ENCODE assay signal across 16 cellular contexts in genomic region chr6:100948381-100949133, GRCh38.
DNase-seq lines count a peak whose midpoint lies in the region; ATAC-seq and TF ChIP-seq lines count a peak whose summit lies in the region.
"Had no signal": no experiment of that assay in that cellular context is flagged by ENCODE, and none has a peak within 500 bp of the region (broad histone marks: within the 10 kb centered on the region; RNA-seq: fewer than 3 reads in every experiment).

No MANE protein-coding gene starts in this region.

- DNase-seq in Caco-2: peak; percentile 72 to 76
- peak; percentile 20 for DNase-seq in KBM-7
- peak; percentile 98 for DNase-seq in amniotic epithelial cell (ENCODE audit: low read depth)
- no peak for DNase-seq in left colon
- no peak for DNase-seq in stimulated activated CD4-positive, alpha-beta T cell treated with anti-CD3 and anti-CD28 coated beads, Interleukin-1b, Interleukin-23, amount 100 ng/mL, for 48 hours
- no peak for DNase-seq in left ventricle myocardium superior
- no peak for DNase-seq in adrenal gland
- DNase-seq: activated CD8-positive, alpha-beta T cell treated with anti-CD3 and anti-CD28 coated beads for 36 hours; activated effector memory CD4-positive, alpha-beta T cell treated with Interleukin-2 at 50 U/mL for 16 hours; H9; NCI-H2029 treated with DMSO at 0.1 percent for 48 hours; NCI-H774; T-helper 9 cell had no signal

- intact Hi-C loops in Caco-2 (cut with micrococcal nuclease; ENCODE audit: unreplicated experiment) (loop anchor here (1.0 to 2.0 kb wide), 3 partner anchors 25 to 68 kb away; partner anchors contain the start of gene ASCC3), left colon (cut with DNase I, micrococcal nuclease) (no loop called here), left ventricle myocardium superior (cut with micrococcal nuclease) (no loop called here), adrenal gland (cut with DNase I) (no loop called here)

- no peaks in the 10 kb centered on the region for H3K36me3 Mint-ChIP-seq in Caco-2 (ENCODE audit: insufficient read depth, unreplicated experiment)

- peaks cover 8% of the 10 kb centered on the region for H3K9me3 Mint-ChIP-seq in Caco-2 (ENCODE audit: unreplicated experiment)

- H3K27ac Mint-ChIP-seq in Caco-2 (ENCODE audit: unreplicated experiment): peak overlapping the region; percentile 69
- H3K27ac Mint-ChIP-seq: activated CD8-positive, alpha-beta T cell treated with anti-CD3 and anti-CD28 coated beads for 36 hours; H9 had no signal

- H3K27me3 ChIP-seq in Caco-2 (replicated peaks; ENCODE audit: control insufficient read depth, insufficient read depth, low read length): no peaks in the 10 kb centered on the region
- no peaks in the 10 kb centered on the region for H3K27me3 ChIP-seq in adrenal gland

- WGBS in adrenal gland, 4 donors: 32 to 44% (median 35%) methylated on average over 3 of the region's 3 CpGs

- CTCF ChIA-PET in Caco-2 (lab: Charles Lee): no interaction called here

- H3K9me3 ChIP-seq in Caco-2 (peaks cover 10% of the 10 kb centered on the region), adrenal gland (replicated peaks in 1 of 3) (no peaks in the 10 kb centered on the region)

- no peak overlapping the region for H3K4me3 ChIP-seq in Caco-2 (ENCODE audit: low read depth, low read length)
- H3K4me3 ChIP-seq in adrenal gland: no peak overlapping the region

- no peaks in the 10 kb centered on the region for H3K36me3 ChIP-seq in Caco-2 (ENCODE audit: control insufficient read depth, insufficient read depth, low read length)
- H3K36me3 ChIP-seq in adrenal gland (replicated peaks in 1 of 2): no peaks in the 10 kb centered on the region

- no peaks in the 10 kb centered on the region for H3K27me3 Mint-ChIP-seq in Caco-2 (ENCODE audit: insufficient read depth, unreplicated experiment)

- no peak overlapping the region for H3K4me3 Mint-ChIP-seq in Caco-2 (ENCODE audit: unreplicated experiment)
- H3K4me3 Mint-ChIP-seq: activated CD8-positive, alpha-beta T cell treated with anti-CD3 and anti-CD28 coated beads for 36 hours; H9 had no signal

- TF ChIP-seq CTCF in Caco-2 (IDR thresholded peaks at IDR 0.05; ENCODE audit: insufficient read depth in 1 of 2, low read depth in 1 of 2, low read length in 1 of 2, severe bottlenecking in 1 of 2, unreplicated experiment in 1 of 2) (no peak), adrenal gland (IDR thresholded peaks at IDR 0.05) (no peak)

- H3K4me1 ChIP-seq in Caco-2 (peaks cover 16% of the 10 kb centered on the region), adrenal gland (replicated peaks in 1 of 2) (no peaks in the 10 kb centered on the region)
- H3K4me1 ChIP-seq: parathyroid adenoma had no signal

- BruUV-seq in Caco-2 (replicated peaks; lab: Mats Ljungman, UMichigan): no TSS peak

- ATAC-seq in left colon: peak; percentile 94
- no peak for ATAC-seq in HG03095 (IDR thresholded peaks at IDR 0.05; ENCODE audit: unreplicated experiment)
- ATAC-seq in left ventricle myocardium superior: no peak
- ATAC-seq: activated CD8-positive, alpha-beta T cell treated with anti-CD3 and anti-CD28 coated beads for 36 hours; Right ventricle myocardium inferior had no signal

- POLR2A ChIA-PET in Caco-2 (lab: Charles Lee): interaction anchor here (0.6 to 1.0 kb wide), 2 partner anchors 25 to 67 kb away, joined by 3 to 5 read pairs; partner anchors contain the start of gene ASCC3

- peaks cover 12% of the 10 kb centered on the region for H3K4me1 Mint-ChIP-seq in Caco-2 (ENCODE audit: low read depth, unreplicated experiment)

- in situ Hi-C loops in KBM-7 (cut with MboI; ENCODE audit: low pct_unique_long_range_greater_than_20kb, low sequenced_read_pairs): no loop called here

- TF ChIP-seq POLR2A in adrenal gland (IDR thresholded peaks at IDR 0.05): no peak

- no peak overlapping the region for H3K27ac ChIP-seq in adrenal gland
- H3K27ac ChIP-seq: parathyroid adenoma had no signal

Comparison
In these comparisons a context has a peak if more than half of its experiments do, and no peak if none do; other contexts are left out.
1. DNase-seq: peak in Caco-2 (2 of 2), KBM-7 (single experiment) and amniotic epithelial cell (single experiment); none in left colon (0 of 2), stimulated activated CD4-positive, alpha-beta T cell treated with anti-CD3 and anti-CD28 coated beads, Interleukin-1b, Interleukin-23, amount 100 ng/mL, for 48 hours (single experiment), left ventricle myocardium superior (single experiment) and adrenal gland (0 of 7).